Comparison of ENCODE assay signal across 14 cellular contexts in genomic region chr2:37618326-37618725, GRCh38. TPM values are rescaled to one million over a fixed set of nuclear protein-coding genes. Genes with fewer than 3 reads are reported as not detected.
DNase-seq lines count a peak whose midpoint lies in the region; ATAC-seq and TF ChIP-seq lines count a peak whose summit lies in the region.
"Had no signal": no experiment of that assay in that cellular context is flagged by ENCODE, and none has a peak within 500 bp of the region (broad histone marks: within the 10 kb centered on the region; RNA-seq: fewer than 3 reads in every experiment).

No MANE protein-coding gene starts in this region.

- H3K9me3 Mint-ChIP-seq in CD4-positive, CD25-positive, alpha-beta regulatory T cell = peaks cover 0 to 1% (median 0%) of the 10 kb centered on the region in 7 donors
- H3K9me3 Mint-ChIP-seq in memory B cell = no peaks in the 10 kb centered on the region
- H3K9me3 Mint-ChIP-seq: H9 had no signal

- peak overlapping the region in 2 of 3 donors; percentile 78 to 91 for H3K27ac Mint-ChIP-seq in CD4-positive, CD25-positive, alpha-beta regulatory T cell
- H3K27ac Mint-ChIP-seq in memory B cell = peak overlapping the region; percentile 96
- H3K27ac Mint-ChIP-seq: H9 had no signal

- H3K4me1 Mint-ChIP-seq in CD4-positive, CD25-positive, alpha-beta regulatory T cell = peaks cover 28 to 79% (median 56%) of the 10 kb centered on the region in 4 donors
- H3K4me1 Mint-ChIP-seq in memory B cell = peaks cover 61% of the 10 kb centered on the region
- H3K4me1 Mint-ChIP-seq: H9 had no signal

- no peaks in the 10 kb centered on the region for H3K27me3 Mint-ChIP-seq in CD4-positive, CD25-positive, alpha-beta regulatory T cell
- H3K27me3 Mint-ChIP-seq in memory B cell = no peaks in the 10 kb centered on the region

- no peaks in the 10 kb centered on the region for H3K36me3 Mint-ChIP-seq in CD4-positive, CD25-positive, alpha-beta regulatory T cell
- peaks cover 4% of the 10 kb centered on the region for H3K36me3 Mint-ChIP-seq in memory B cell

- H3K4me3 Mint-ChIP-seq in CD4-positive, CD25-positive, alpha-beta regulatory T cell = no peak overlapping the region
- H3K4me3 Mint-ChIP-seq in memory B cell = peak overlapping the region; percentile 55
- H3K4me3 Mint-ChIP-seq: H9 had no signal

- H3K36me3 ChIP-seq in CD4-positive, CD25-positive, alpha-beta regulatory T cell (ENCODE audit: control insufficient read depth, insufficient read depth, low read length) = no peaks in the 10 kb centered on the region

- ATAC-seq in CD4-positive, CD25-positive, alpha-beta regulatory T cell (ENCODE audit: low read depth in 2 of 2) = no peak
- no peak for ATAC-seq in memory B cell (ENCODE audit: low read depth)
- ATAC-seq in GM19467 (IDR thresholded peaks at IDR 0.05; ENCODE audit: unreplicated experiment) = no peak
- no peak for ATAC-seq in HG02798 (IDR thresholded peaks at IDR 0.05; ENCODE audit: poor library complexity, unreplicated experiment)
- no peak for ATAC-seq in GM21367 (IDR thresholded peaks at IDR 0.05; ENCODE audit: unreplicated experiment)

- H3K27ac ChIP-seq in CD4-positive, CD25-positive, alpha-beta regulatory T cell (ENCODE audit: insufficient read depth, low read length, poor library complexity, severe bottlenecking) = no peak overlapping the region
- H3K27ac ChIP-seq: C4-2B had no signal

- H3K9me3 ChIP-seq in CD4-positive, CD25-positive, alpha-beta regulatory T cell (ENCODE audit: control insufficient read depth in 2 of 2, low read length in 2 of 2) = no peaks in the 10 kb centered on the region

- H3K4me3 ChIP-seq in CD4-positive, CD25-positive, alpha-beta regulatory T cell (ENCODE audit: low read depth, low read length) = no peak overlapping the region
- H3K4me3 ChIP-seq in GM12875 (ENCODE audit: low read depth, low read length) = peak overlapping the region; percentile 38

- TF ChIP-seq CTCF in GM12875 (IDR thresholded peaks at IDR 0.05; ENCODE audit: borderline replicate concordance, insufficient read depth, low read depth, low read length) = no peak

- H3K4me1 ChIP-seq in CD4-positive, CD25-positive, alpha-beta regulatory T cell (ENCODE audit: control insufficient read depth, insufficient read depth, low read length, poor library complexity, severe bottlenecking) = peaks cover 25% of the 10 kb centered on the region

- no peaks in the 10 kb centered on the region for H3K27me3 ChIP-seq in CD4-positive, CD25-positive, alpha-beta regulatory T cell (ENCODE audit: control insufficient read depth, insufficient read depth, low read length)

- no peak for DNase-seq in CD4-positive, CD25-positive, alpha-beta regulatory T cell
- DNase-seq in NCI-H69 (lab: John Stamatoyannopoulos, UW) = peak; percentile 38
- DNase-seq in memory B cell (ENCODE audit: low spot score in 2 of 2) = no peak
- DNase-seq: H9, NCI-H2029, NCI-H2171 treated with DMSO at 0.1 percent for 48 hours, NCI-H446 treated with DMSO at 0.1 percent for 48 hours, NCI-H82, SW 1271 had no signal

RNA-seq across cellular contexts. Expression of gene CDC42EP3, which starts 53.1 kb away (rescaled TPM):
- 36.4 TPM for total RNA-seq in CD4-positive, CD25-positive, alpha-beta regulatory T cell
- polyA plus RNA-seq in CD4-positive, CD25-positive, alpha-beta regulatory T cell = 10 to 100 TPM; 57.9 to 81.4 (median 68.5) TPM
